ENCODE assay signal across 15 cellular contexts in genomic region chr16:27516360-27516759, GRCh38. TPM values are rescaled to one million over a fixed set of nuclear protein-coding genes. Genes with fewer than 3 reads are reported as not detected.
DNase-seq lines count a peak whose midpoint lies in the region; ATAC-seq and TF ChIP-seq lines count a peak whose summit lies in the region.
"Had no signal": no experiment of that assay in that cellular context is flagged by ENCODE, and none has a peak within 500 bp of the region (broad histone marks: within the 10 kb centered on the region; RNA-seq: fewer than 3 reads in every experiment).

No MANE protein-coding gene starts in this region.

- no peak overlapping the region for H3K4me3 Mint-ChIP-seq in Calu3 (ENCODE audit: low read depth, unreplicated experiment)
- H3K4me3 Mint-ChIP-seq: CD4-positive, CD25-positive, alpha-beta regulatory T cell had no signal

- no peaks in the 10 kb centered on the region for H3K9me3 Mint-ChIP-seq in Calu3 (ENCODE audit: low read depth, unreplicated experiment)
- H3K9me3 Mint-ChIP-seq: CD4-positive, CD25-positive, alpha-beta regulatory T cell had no signal

- H3K27me3 Mint-ChIP-seq in Calu3 (ENCODE audit: unreplicated experiment): no peaks in the 10 kb centered on the region
- H3K27me3 Mint-ChIP-seq: CD4-positive, CD25-positive, alpha-beta regulatory T cell had no signal

- TF ChIP-seq POLR2A in prostate gland (IDR thresholded peaks at IDR 0.05) (no peak), tibial nerve (IDR thresholded peaks at IDR 0.05) (no peak)

- TF ChIP-seq EP300 in tibial nerve (IDR thresholded peaks at IDR 0.05): no peak

- no peak for DNase-seq in left ventricle myocardium inferior
- no peak for DNase-seq in Right ventricle myocardium superior
- DNase-seq in dorsolateral prefrontal cortex: no peak
- no peak for DNase-seq in prostate gland (ENCODE audit: low spot score)
- no peak for DNase-seq in tibial nerve (ENCODE audit: low spot score in 2 of 2)
- no peak for DNase-seq in activated CD8-positive, alpha-beta memory T cell treated with anti-CD3 and anti-CD28 coated beads, Interleukin-2, amount 50 U/mL, for 48 hours
- no peak for DNase-seq in Calu3
- DNase-seq in putamen (ENCODE audit: low spot score): no peak
- DNase-seq: COR-L47, NCI-H1092 treated with DMSO at 0.1 percent for 48 hours, NCI-H2081 treated with DMSO at 0.1 percent for 48 hours, NCI-H446 treated with DMSO at 0.1 percent for 48 hours had no signal

- intact Hi-C loops in left ventricle myocardium inferior (cut with micrococcal nuclease) (no loop called here), Right ventricle myocardium superior (cut with DNase I) (no loop called here), dorsolateral prefrontal cortex (cut with DNase I) (no loop called here), prostate gland (cut with DNase I) (no loop called here), Calu3 (cut with micrococcal nuclease; ENCODE audit: unreplicated experiment) (no loop called here)

- no peak overlapping the region for H3K27ac Mint-ChIP-seq in Calu3 (ENCODE audit: unreplicated experiment)
- H3K27ac Mint-ChIP-seq: CD4-positive, CD25-positive, alpha-beta regulatory T cell had no signal

- 83% methylated on average over 11 of the region's 11 CpGs for WGBS in prostate gland
- WGBS in tibial nerve, 2 donors: 60 to 65% methylated on average over 11 of the region's 11 CpGs

- H3K36me3 ChIP-seq in left ventricle myocardium inferior (peaks cover 45% of the 10 kb centered on the region), prostate gland (no peaks in the 10 kb centered on the region), tibial nerve (peaks cover 0 to 92% (median 12%) of the 10 kb centered on the region in 3 donors)

- no peak overlapping the region for H3K4me3 ChIP-seq in left ventricle myocardium inferior
- H3K4me3 ChIP-seq in dorsolateral prefrontal cortex: no peak overlapping the region
- H3K4me3 ChIP-seq in prostate gland: no peak overlapping the region
- no peak overlapping the region for H3K4me3 ChIP-seq in tibial nerve
- H3K4me3 ChIP-seq: GM23248 had no signal

- H3K9me3 ChIP-seq in left ventricle myocardium inferior (replicated peaks) (no peaks in the 10 kb centered on the region), prostate gland (no peaks in the 10 kb centered on the region), tibial nerve (no peaks in the 10 kb centered on the region)
- H3K9me3 ChIP-seq: BE2C had no signal

- H3K4me1 ChIP-seq in left ventricle myocardium inferior (peaks cover 81% of the 10 kb centered on the region), prostate gland (replicated peaks) (peaks cover 20% of the 10 kb centered on the region), tibial nerve (peaks cover 0 to 17% (median 0%) of the 10 kb centered on the region in 4 donors)
- H3K4me1 ChIP-seq: BE2C had no signal

- no peak for ATAC-seq in Right ventricle myocardium superior (ENCODE audit: poor library complexity)

- no peaks in the 10 kb centered on the region for H3K4me1 Mint-ChIP-seq in Calu3 (ENCODE audit: low read depth, unreplicated experiment)

- CTCF ChIA-PET in Calu3 (lab: Charles Lee): no interaction called here

- H3K27ac ChIP-seq in left ventricle myocardium inferior (replicated peaks) (peak overlapping the region; percentile 95), dorsolateral prefrontal cortex (peak overlapping the region in 45 of 59 donors; percentile 1 to 82 (median 57)), prostate gland (peak overlapping the region; percentile 75 to 76), tibial nerve (peak overlapping the region in 3 of 4 donors; percentile 19 to 83 (median 57))
- H3K27ac ChIP-seq: GM23248 had no signal

- H3K36me3 Mint-ChIP-seq in Calu3 (ENCODE audit: insufficient read depth, unreplicated experiment): peaks cover 11% of the 10 kb centered on the region

- H3K27me3 ChIP-seq in left ventricle myocardium inferior (ENCODE audit: low read depth) (no peaks in the 10 kb centered on the region), dorsolateral prefrontal cortex (no peaks in the 10 kb centered on the region), prostate gland (replicated peaks; ENCODE audit: insufficient read depth) (no peaks in the 10 kb centered on the region), tibial nerve (no peaks in the 10 kb centered on the region)
- H3K27me3 ChIP-seq: BE2C had no signal

- no peak for TF ChIP-seq CTCF in left ventricle myocardium inferior (IDR thresholded peaks at IDR 0.05; ENCODE audit: borderline replicate concordance)
- no peak for TF ChIP-seq CTCF in dorsolateral prefrontal cortex (IDR thresholded peaks at IDR 0.05 in 54 of 56, conservative IDR thresholded peaks at IDR 0.05 in 2 of 56; ENCODE audit: low read depth in 1 of 56, partially characterized antibody in 56 of 56)
- TF ChIP-seq CTCF in prostate gland (IDR thresholded peaks at IDR 0.05): no peak
- TF ChIP-seq CTCF in tibial nerve (IDR thresholded peaks at IDR 0.05): no peak
- no peak for TF ChIP-seq CTCF in Calu3 (IDR thresholded peaks at IDR 0.05; ENCODE audit: unreplicated experiment)

- no TSS peak for BruUV-seq in Calu3 (replicated peaks; lab: Mats Ljungman, UMichigan)

RNA-seq across cellular contexts. Expression of gene GTF3C1, which starts 33.4 kb away (rescaled TPM):
- total RNA-seq in left ventricle myocardium inferior (46.9 TPM), Right ventricle myocardium superior (45.2 TPM), dorsolateral prefrontal cortex (100 to 1,000 TPM in 78 of 120 experiments, 10 to 100 TPM in 42; 73.8 to 145 (median 105) TPM), prostate gland (100 to 1,000 TPM; 164 to 233 TPM), tibial nerve (10 to 100 TPM; 66.7 to 92.4 (median 69.9) TPM), Calu3 (2022) (88.5 and 90.9 TPM in 2 replicates)

RNA-seq across cellular contexts. Expression of gene KATNIP, which starts 33.6 kb away (rescaled TPM):
- total RNA-seq in left ventricle myocardium inferior (12.0 TPM), Right ventricle myocardium superior (6.3 TPM), dorsolateral prefrontal cortex (10 to 100 TPM; 21.9 to 55.1 (median 35.8) TPM), prostate gland (10 to 100 TPM; 31.7 to 40.9 TPM), tibial nerve (10 to 100 TPM; 21.8 to 37.3 (median 26.7) TPM), Calu3 (2022) (37.8 and 46.9 TPM in 2 replicates)
